1 cellular context compared by ENCODE assay signal in genomic region chr17:13513039-13513405, GRCh38.
TF ChIP-seq lines count a peak whose summit lies in the region.

No MANE protein-coding gene starts in this region.

TF ChIP-seq in K562, 482 proteins besides CTCF, POLR2A, EP300 and RAD21 (continued from another document):
- no peak for TF ChIP-seq E2F5 (CRISPR knock-in tag; IDR thresholded peaks at IDR 0.05)
- no peak for TF ChIP-seq E4F1 (CRISPR knock-in tag; IDR thresholded peaks at IDR 0.05; ENCODE audit: borderline replicate concordance)
- TF ChIP-seq ZFX (CRISPR knock-in tag; IDR thresholded peaks at IDR 0.05): no peak
- no peak for TF ChIP-seq BCLAF1 (IDR thresholded peaks at IDR 0.05; ENCODE audit: borderline replicate concordance in 1 of 2, control insufficient read depth in 1 of 2, low read depth in 2 of 2, low read length in 1 of 2)
- TF ChIP-seq ZNF785 (CRISPR knock-in tag; IDR thresholded peaks at IDR 0.05): no peak
- TF ChIP-seq NCOA6 (IDR thresholded peaks at IDR 0.05): no peak
- no peak for TF ChIP-seq ZNF12 (CRISPR knock-in tag; IDR thresholded peaks at IDR 0.05)
- no peak for TF ChIP-seq ZNF263 (CRISPR knock-in tag; IDR thresholded peaks at IDR 0.05; ENCODE audit: borderline replicate concordance)
- TF ChIP-seq ARID1B (IDR thresholded peaks at IDR 0.05): no peak
- TF ChIP-seq ZBTB33 (CRISPR knock-in tag; IDR thresholded peaks at IDR 0.05): no peak
TF ChIP-seq in K562: peak in this region for 21.
